In genomic region chr3:126854666-126855065, GRCh38 we compare ENCODE assay signal across 1 cellular context.
TF ChIP-seq lines count a peak whose summit lies in the region.

No MANE protein-coding gene starts in this region.

TF ChIP-seq in GM23338, 12 proteins besides CTCF, POLR2A, EP300 and RAD21 (continued from another document):
- TF ChIP-seq ZNF114 (CRISPR knock-in tag; IDR thresholded peaks at IDR 0.05) (no peak), JUNB (IDR thresholded peaks at IDR 0.05; ENCODE audit: unreplicated experiment) (no peak), NANOG (IDR thresholded peaks at IDR 0.05; ENCODE audit: borderline replicate concordance) (no peak), STAT1 (IDR thresholded peaks at IDR 0.05; ENCODE audit: unreplicated experiment) (no peak), ZNF331 (CRISPR knock-in tag; IDR thresholded peaks at IDR 0.05; ENCODE audit: low read depth) (no peak)
